ENCODE assay signal across 10 cellular contexts in genomic region chr18:10057808-10058791, GRCh38.
DNase-seq lines count a peak whose midpoint lies in the region; ATAC-seq and TF ChIP-seq lines count a peak whose summit lies in the region.
"Had no signal": no experiment of that assay in that cellular context is flagged by ENCODE, and none has a peak within 500 bp of the region (broad histone marks: within the 10 kb centered on the region; RNA-seq: fewer than 3 reads in every experiment).

No MANE protein-coding gene starts in this region.

- H3K4me1 ChIP-seq in SK-N-SH (ENCODE audit: control insufficient read depth in 1 of 2, insufficient read depth in 2 of 2, low read depth in 1 of 2, low read length in 1 of 2) = peaks cover 27 to 47% of the 10 kb centered on the region in 2 experiments; a peak in 3 of 4 replicates
- H3K4me1 ChIP-seq in skeletal muscle tissue (ENCODE audit: control insufficient read depth in 3 of 3, insufficient read depth in 3 of 3, low read length in 3 of 3) = peaks cover 8 to 13% (median 12%) of the 10 kb centered on the region in 3 donors

- no peak for TF ChIP-seq CTCF in SK-N-SH (IDR thresholded peaks at IDR 0.05)
- TF ChIP-seq CTCF in fibroblast of villous mesenchyme (IDR thresholded peaks at IDR 0.05; ENCODE audit: insufficient read depth, low read depth, low read length) = no peak

- H3K9me3 ChIP-seq in SK-N-SH (no peaks in the 10 kb centered on the region), skeletal muscle tissue (ENCODE audit: control insufficient read depth in 3 of 3, low read length in 3 of 3) (no peaks in the 10 kb centered on the region)

- peak overlapping the region; percentile 35 for H3K4me2 ChIP-seq in SK-N-SH

- POLR2A ChIA-PET in SK-N-SH (lab: Yijun Ruan, JAX) = no interaction called here

- H3K9me2 ChIP-seq in SK-N-SH = no peaks in the 10 kb centered on the region

- no peak for TF ChIP-seq RAD21 in SK-N-SH (IDR thresholded peaks at IDR 0.05; ENCODE audit: low read length)

- no peak for ATAC-seq in GM21717 (IDR thresholded peaks at IDR 0.05; ENCODE audit: unreplicated experiment)
- no peak for ATAC-seq in GM18870 (IDR thresholded peaks at IDR 0.05; ENCODE audit: unreplicated experiment)
- ATAC-seq in HG03457 (IDR thresholded peaks at IDR 0.05; ENCODE audit: unreplicated experiment) = no peak
- ATAC-seq: activated CD8-positive, alpha-beta memory T cell treated with anti-CD3 and anti-CD28 coated beads, Interleukin-2, amount 10 ng/mL, durations not matched to agents 7 days and 5 days had no signal

- DNase-seq in GM04503 (ENCODE audit: low read depth) (peak; percentile 69), SK-N-SH (no peak), fibroblast of villous mesenchyme (ENCODE audit: low read depth) (peak; percentile 89), NCI-H2171 (lab: John Stamatoyannopoulos, UW) (no peak)
- DNase-seq: activated CD8-positive, alpha-beta memory T cell treated with anti-CD3 and anti-CD28 coated beads, Interleukin-2, amount 10 ng/mL, durations not matched to agents 7 days and 5 days; kidney glomerular epithelial cell had no signal

- no peaks in the 10 kb centered on the region for H4K20me1 ChIP-seq in SK-N-SH (ENCODE audit: insufficient read depth)

- WGBS in SK-N-SH (ENCODE audit: low lambda C conversion rate) = 46% methylated on average over 5 of the region's 5 CpGs

- TF ChIP-seq EP300 in SK-N-SH (IDR thresholded peaks at IDR 0.05; ENCODE audit: borderline replicate concordance in 1 of 2, low read depth in 1 of 2, low read length in 1 of 2) = peak in 1 of 2 experiments; percentile 61; a peak in 2 of 4 replicates

- CTCF ChIA-PET in SK-N-SH (lab: Yijun Ruan, JAX) = interaction anchor here (1.0 kb wide), 1 partner anchor 263 kb away, joined by 4 read pairs; no protein-coding TSS in a partner anchor

- H3K36me3 ChIP-seq in SK-N-SH (replicated peaks in 1 of 2; ENCODE audit: control insufficient read depth in 1 of 2, insufficient read depth in 2 of 2, low read length in 1 of 2) (no peaks in the 10 kb centered on the region), skeletal muscle tissue (ENCODE audit: control insufficient read depth in 3 of 3, insufficient read depth in 3 of 3, low read length in 3 of 3) (no peaks in the 10 kb centered on the region)

- H3K27me3 ChIP-seq in SK-N-SH (ENCODE audit: insufficient read depth) = no peaks in the 10 kb centered on the region
- H3K27me3 ChIP-seq in skeletal muscle tissue (ENCODE audit: control insufficient read depth in 3 of 3, insufficient read depth in 3 of 3, low read length in 3 of 3) = no peaks in the 10 kb centered on the region

- H3K27ac ChIP-seq in SK-N-SH (ENCODE audit: low read depth in 2 of 2, low read length in 1 of 2) (peak overlapping the region; percentile 78 to 87; a peak in 3 of 4 replicates), skeletal muscle tissue (ENCODE audit: low read depth, low read length) (peak overlapping the region; percentile 21)

- peaks cover 9% of the 10 kb centered on the region for H3F3A ChIP-seq in SK-N-SH (replicated peaks; ENCODE audit: insufficient read depth)

- H3K9ac ChIP-seq in SK-N-SH (peak overlapping the region; percentile 36; the same call in 1 of the 2 replicates), skeletal muscle tissue (ENCODE audit: low read depth in 1 of 3, low read length in 3 of 3) (no peak overlapping the region)

- H3K4me3 ChIP-seq in SK-N-SH (ENCODE audit: low read depth in 2 of 2, low read length in 1 of 2) (no peak overlapping the region), fibroblast of villous mesenchyme (ENCODE audit: low read depth, low read length) (no peak overlapping the region), skeletal muscle tissue (ENCODE audit: low read length in 3 of 3) (no peak overlapping the region)

- peak overlapping the region; percentile 71 for H2AFZ ChIP-seq in SK-N-SH (ENCODE audit: low read depth)

- H3K79me2 ChIP-seq in SK-N-SH (ENCODE audit: insufficient read depth) = no peaks in the 10 kb centered on the region

TF ChIP-seq in SK-N-SH, 30 proteins besides CTCF, POLR2A, EP300 and RAD21:
- TF ChIP-seq POLR2AphosphoS5 (IDR thresholded peaks at IDR 0.05; ENCODE audit: low read depth, low read length) (0 out of 2 replicates have a peak, but pooled peaks have one; percentile 16), JUND (IDR thresholded peaks at IDR 0.05) (peak; percentile 65), RCOR1 (IDR thresholded peaks at IDR 0.05; ENCODE audit: low read length) (no peak), SMC3 (IDR thresholded peaks at IDR 0.05; ENCODE audit: low read depth, low read length) (no peak), MAX (IDR thresholded peaks at IDR 0.05; ENCODE audit: low read depth) (peak; percentile 61; the same call in 1 of the 2 replicates), NFIC (IDR thresholded peaks at IDR 0.05; ENCODE audit: borderline replicate concordance) (peak; percentile 54; the same call in 1 of the 2 replicates), TAF1 (IDR thresholded peaks at IDR 0.05; ENCODE audit: borderline replicate concordance, low read depth, low read length) (no peak), TCF12 (IDR thresholded peaks at IDR 0.05) (peak; percentile 69), PBX3 (IDR thresholded peaks at IDR 0.05) (peak; percentile 58), TEAD4 (IDR thresholded peaks at IDR 0.05; ENCODE audit: borderline replicate concordance, insufficient read depth) (peak; percentile 62; the same call in 1 of the 2 replicates), FOSL2 (IDR thresholded peaks at IDR 0.05; ENCODE audit: borderline replicate concordance, low read depth) (peak; percentile 73; the same call in 1 of the 2 replicates), GABPA (IDR thresholded peaks at IDR 0.05; ENCODE audit: low read depth) (no peak)

Comparison
In these comparisons a context has a peak if more than half of its experiments do, and no peak if none do; other contexts are left out.
1. DNase-seq: peak in GM04503 (single experiment) and fibroblast of villous mesenchyme (single experiment); none in SK-N-SH (single experiment) and NCI-H2171 (single experiment).